In the genomic region with DNA sequence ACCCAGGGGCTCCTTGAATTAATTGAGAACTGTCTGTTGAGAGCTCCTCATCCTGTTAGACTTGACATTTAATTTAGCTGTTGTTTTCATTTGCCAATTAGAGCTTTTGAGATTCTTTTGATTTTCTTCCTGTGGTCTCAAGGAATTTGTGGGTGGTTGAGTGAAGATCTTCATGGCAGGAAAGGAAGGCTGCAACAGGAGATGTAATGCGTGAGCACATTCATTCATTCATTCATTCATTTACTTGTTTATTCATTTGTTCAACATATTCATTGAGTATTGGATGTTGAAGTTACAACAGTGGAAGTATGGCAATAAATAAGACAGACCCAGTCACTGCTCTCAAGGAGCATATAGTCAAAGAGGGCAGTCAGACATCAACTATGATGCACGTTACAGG, we compare ENCODE assay signal across 19 cellular contexts.
DNase-seq lines count a peak whose midpoint lies in the region; ATAC-seq, FAIRE-seq and TF ChIP-seq lines count a peak whose summit lies in the region.
"Had no signal": no experiment of that assay in that cellular context is flagged by ENCODE, and none has a peak within 500 bp of the region (broad histone marks: within the 10 kb centered on the region; RNA-seq: fewer than 3 reads in every experiment).

No MANE protein-coding gene starts in this region.

- no peaks in the 10 kb centered on the region for H3K9me3 Mint-ChIP-seq in activated CD4-positive, alpha-beta T cell treated with anti-CD3 and anti-CD28 coated beads for 36 hours (ENCODE audit: low read depth)
- H3K9me3 Mint-ChIP-seq in IgD-negative memory B cell: no peaks in the 10 kb centered on the region

- H3K36me3 ChIP-seq in GM12878 (ENCODE audit: control insufficient read depth in 2 of 2, insufficient read depth in 2 of 2, low read length in 1 of 2) (peaks cover 0 to 11% of the 10 kb centered on the region in 2 experiments; a peak in 3 of 4 replicates), rectal smooth muscle tissue (ENCODE audit: control insufficient read depth, insufficient read depth, low read length) (no peaks in the 10 kb centered on the region), transverse colon (no peaks in the 10 kb centered on the region), PC-3 (ENCODE audit: low read depth, low read length) (no peaks in the 10 kb centered on the region), gastrocnemius medialis (no peaks in the 10 kb centered on the region)
- H3K36me3 ChIP-seq: BLaER1 treated with 17β-estradiol and CSF1 and Interleukin-3, amounts not matched to agents 10 nM and 100 nM had no signal

- no peak for DNase-seq in activated CD4-positive, alpha-beta T cell treated with anti-CD3 and anti-CD28 coated beads for 36 hours
- DNase-seq in activated CD4-positive, alpha-beta T cell treated with anti-CD3 and anti-CD28 coated beads, Interleukin-2, amount 50 U/mL, for 1 hour: no peak
- DNase-seq in GM12878 (ENCODE audit: low read depth, low spot score) (no peak), transverse colon (no peak), PC-3 (no peak), gastrocnemius medialis (no peak)
- DNase-seq: Calu3, NCI-H1417, NCI-H1930, NCI-H2171 treated with DMSO at 0.1 percent for 48 hours, NCI-H510A, NCI-H82 had no signal

- H3K9me3 ChIP-seq in GM12878 (replicated peaks; ENCODE audit: control insufficient read depth, insufficient read depth, low read length): no peaks in the 10 kb centered on the region
- H3K9me3 ChIP-seq in transverse colon: no peaks in the 10 kb centered on the region
- H3K9me3 ChIP-seq in PC-3 (ENCODE audit: low read length): no peaks in the 10 kb centered on the region
- no peaks in the 10 kb centered on the region for H3K9me3 ChIP-seq in gastrocnemius medialis
- H3K9me3 ChIP-seq: BLaER1 treated with 17β-estradiol and CSF1 and Interleukin-3, amounts not matched to agents 10 nM and 100 nM had no signal

- intact Hi-C loops in activated CD4-positive, alpha-beta T cell treated with anti-CD3 and anti-CD28 coated beads for 36 hours (cut with DNase I, micrococcal nuclease): loop anchor here (2.0 to 5.0 kb wide), 6 partner anchors 36 to 356 kb away; partner anchors contain the start of gene NDUFAB1 (in 1 of the 2)
- intact Hi-C loops in GM12878 (cut with micrococcal nuclease; ENCODE audit: unreplicated experiment) (no loop called here), transverse colon (cut with DNase I; ENCODE audit: low total_unique reads) (no loop called here), PC-3 (cut with micrococcal nuclease) (no loop called here), gastrocnemius medialis (cut with DNase I; ENCODE audit: low total_unique reads) (no loop called here)

- H3K9me2 ChIP-seq in PC-3 (replicated peaks; ENCODE audit: low read length): no peaks in the 10 kb centered on the region

- H3K4me3 ChIP-seq in GM12878 (no peak overlapping the region), rectal smooth muscle tissue (ENCODE audit: low read length) (no peak overlapping the region), transverse colon (no peak overlapping the region), PC-3 (ENCODE audit: low read length) (no peak overlapping the region), gastrocnemius medialis (no peak overlapping the region)
- H3K4me3 ChIP-seq: BLaER1 treated with 17β-estradiol and CSF1 and Interleukin-3, amounts not matched to agents 10 nM and 100 nM had no signal

- H4K20me1 ChIP-seq in GM12878 (ENCODE audit: control insufficient read depth, insufficient read depth) (peaks cover 3% of the 10 kb centered on the region; the same call in 1 of the 2 replicates), PC-3 (ENCODE audit: low read length) (no peaks in the 10 kb centered on the region)

- peaks cover 6% of the 10 kb centered on the region for H3K36me3 Mint-ChIP-seq in activated CD4-positive, alpha-beta T cell treated with anti-CD3 and anti-CD28 coated beads for 36 hours (ENCODE audit: low read depth)
- H3K36me3 Mint-ChIP-seq in IgD-negative memory B cell: peaks cover 7% of the 10 kb centered on the region

- WGBS in GM12878 (ENCODE audit: insufficient coverage, insufficient replicate concordance, low lambda C conversion rate, missing lambda C conversion rate): 100% methylated on average over 2 of the region's 2 CpGs
- WGBS in transverse colon (ENCODE audit: low coverage in 1 of 2), 2 donors: 80 to 83% methylated on average over 2 of the region's 2 CpGs

- TF ChIP-seq RAD21 in GM12878 (IDR thresholded peaks at IDR 0.05; ENCODE audit: insufficient read depth, low read depth, low read length): no peak

- no peak for TF ChIP-seq CTCF in GM12878 (IDR thresholded peaks at IDR 0.05 in 2 of 3, conservative IDR thresholded peaks at IDR 0.05 in 1 of 3; ENCODE audit: control insufficient read depth in 2 of 3, extremely low read depth in 1 of 3, insufficient read depth in 1 of 3, low read depth in 3 of 3, low read length in 3 of 3)
- TF ChIP-seq CTCF in transverse colon (IDR thresholded peaks at IDR 0.05): no peak
- TF ChIP-seq CTCF in PC-3 (conservative IDR thresholded peaks at IDR 0.05; ENCODE audit: low read depth, low read length): no peak
- TF ChIP-seq CTCF in gastrocnemius medialis (IDR thresholded peaks at IDR 0.05 in 4 of 5, conservative IDR thresholded peaks at IDR 0.05 in 1 of 5): no peak

- H3K27me3 ChIP-seq in GM12878 (replicated peaks in 1 of 2; ENCODE audit: control insufficient read depth in 2 of 2, insufficient read depth in 2 of 2, low read length in 1 of 2): no peaks in the 10 kb centered on the region
- no peaks in the 10 kb centered on the region for H3K27me3 ChIP-seq in rectal smooth muscle tissue (ENCODE audit: control insufficient read depth, insufficient read depth, low read length)
- no peaks in the 10 kb centered on the region for H3K27me3 ChIP-seq in transverse colon
- H3K27me3 ChIP-seq in PC-3 (ENCODE audit: low read length): peaks cover 16% of the 10 kb centered on the region; the same call in 1 of the 2 replicates
- H3K27me3 ChIP-seq in gastrocnemius medialis: peaks cover 0 to 2% (median 0%) of the 10 kb centered on the region in 3 donors
- H3K27me3 ChIP-seq: BLaER1 treated with 17β-estradiol and CSF1 and Interleukin-3, amounts not matched to agents 10 nM and 100 nM had no signal

- no peak for TF ChIP-seq POLR2A in GM12878 (IDR thresholded peaks at IDR 0.05; ENCODE audit: low read depth, low read length)
- no peak for TF ChIP-seq POLR2A in transverse colon (IDR thresholded peaks at IDR 0.05)
- TF ChIP-seq POLR2A in gastrocnemius medialis (IDR thresholded peaks at IDR 0.05): no peak

- H3K4me1 ChIP-seq in GM12878 (ENCODE audit: control insufficient read depth, insufficient read depth, low read length): peaks cover 35% of the 10 kb centered on the region
- peaks cover 10% of the 10 kb centered on the region for H3K4me1 ChIP-seq in rectal smooth muscle tissue (ENCODE audit: control insufficient read depth, insufficient read depth, low read length)
- H3K4me1 ChIP-seq in transverse colon: peaks cover 0 to 25% (median 4%) of the 10 kb centered on the region in 4 donors
- no peaks in the 10 kb centered on the region for H3K4me1 ChIP-seq in PC-3 (ENCODE audit: insufficient read depth, low read length)
- H3K4me1 ChIP-seq in gastrocnemius medialis: no peaks in the 10 kb centered on the region

- CTCF ChIA-PET in activated CD4-positive, alpha-beta T cell treated with anti-CD3 and anti-CD28 coated beads for 36 hours (lab: Charles Lee): interaction anchor here (1.6 kb wide), 1 partner anchor 19 kb away, joined by 6 read pairs; no protein-coding TSS in a partner anchor
- CTCF ChIA-PET in GM12878 (lab: Yijun Ruan, JAX): interaction anchor here (0.7 to 2.2 kb wide), 4 partner anchors 9 to 73 kb away, joined by 3 to 7 read pairs (median 4); no protein-coding TSS in a partner anchor
- CTCF ChIA-PET in PC-3 (lab: Charles Lee): no interaction called here

- no peaks in the 10 kb centered on the region for H3F3A ChIP-seq in PC-3 (ENCODE audit: low read length, unreplicated experiment)

- H3K4me3 Mint-ChIP-seq in activated CD4-positive, alpha-beta T cell treated with anti-CD3 and anti-CD28 coated beads for 36 hours: no peak overlapping the region
- H3K4me3 Mint-ChIP-seq in IgD-negative memory B cell: peak overlapping the region in 3 of 4 donors; percentile 34 to 70 (median 63)

- no TSS peak for BruUV-seq in GM12878 (replicated peaks; lab: Mats Ljungman, UMichigan)
- no TSS peak for BruUV-seq in PC-3 (replicated peaks; lab: Mats Ljungman, UMichigan)

- POLR2A ChIA-PET in activated CD4-positive, alpha-beta T cell treated with anti-CD3 and anti-CD28 coated beads for 36 hours (lab: Charles Lee): no interaction called here
- POLR2A ChIA-PET in GM12878 (lab: Charles Lee) (no interaction called here), PC-3 (lab: Charles Lee; ENCODE audit: unreplicated experiment) (no interaction called here)

- SMC1A ChIA-PET in GM12878 (lab: Charles Lee; ENCODE audit: uncharacterized antibody, unreplicated experiment): interaction anchor here (0.7 to 2.4 kb wide), 5 partner anchors 17 to 148 kb away, joined by 3 to 9 read pairs (median 5); no protein-coding TSS in a partner anchor

- H3K9ac ChIP-seq in GM12878 (ENCODE audit: control insufficient read depth, insufficient read depth, low read length) (no peak overlapping the region), rectal smooth muscle tissue (ENCODE audit: low read length) (no peak overlapping the region), PC-3 (ENCODE audit: low read length) (no peak overlapping the region)
- H3K9ac ChIP-seq: BLaER1 treated with 17β-estradiol and CSF1 and Interleukin-3, amounts not matched to agents 10 nM and 100 nM had no signal

- H2AFZ ChIP-seq in GM12878 (ENCODE audit: control insufficient read depth, low read depth, low read length) (no peak overlapping the region), PC-3 (ENCODE audit: low read length) (no peak overlapping the region)

- no peaks in the 10 kb centered on the region for H3K27me3 Mint-ChIP-seq in activated CD4-positive, alpha-beta T cell treated with anti-CD3 and anti-CD28 coated beads for 36 hours
- no peaks in the 10 kb centered on the region for H3K27me3 Mint-ChIP-seq in IgD-negative memory B cell

- FAIRE-seq in GM12878 (lab: Jason Lieb, UNC): no peak
- FAIRE-seq: H1 had no signal

- H3K4me1 Mint-ChIP-seq in activated CD4-positive, alpha-beta T cell treated with anti-CD3 and anti-CD28 coated beads for 36 hours: peaks cover 78% of the 10 kb centered on the region
- H3K4me1 Mint-ChIP-seq in IgD-negative memory B cell: peaks cover 71 to 76% (median 72%) of the 10 kb centered on the region in 3 donors

- in situ Hi-C loops in GM12878 (cut with MboI): no loop called here
- in situ Hi-C loops in transverse colon (cut with MboI; ENCODE audit: low pct_ligation_motif_present in 1 of 4, low pct_unique_long_range_greater_than_20kb in 1 of 4, low sequenced_read_pairs in 3 of 4): no loop called here
- in situ Hi-C loops in gastrocnemius medialis (cut with MboI; ENCODE audit: low sequenced_read_pairs in 4 of 4): no loop called here

- H3K79me2 ChIP-seq in GM12878 (ENCODE audit: control insufficient read depth, insufficient read depth, low read length) (peaks cover 41% of the 10 kb centered on the region), PC-3 (ENCODE audit: low read length) (no peaks in the 10 kb centered on the region)

- H3K27ac ChIP-seq in GM12878 (ENCODE audit: control insufficient read depth, insufficient read depth): no peak overlapping the region
- peak overlapping the region; percentile 72 for H3K27ac ChIP-seq in rectal smooth muscle tissue (ENCODE audit: low read depth, low read length)
- H3K27ac ChIP-seq in transverse colon: no peak overlapping the region
- H3K27ac ChIP-seq in PC-3 (ENCODE audit: low read length): no peak overlapping the region
- no peak overlapping the region for H3K27ac ChIP-seq in gastrocnemius medialis
- H3K27ac ChIP-seq: 22Rv1; BLaER1 treated with 17β-estradiol and CSF1 and Interleukin-3, amounts not matched to agents 10 nM and 100 nM had no signal

- RAD21 ChIA-PET in GM12878 (lab: Charles Lee; ENCODE audit: unreplicated experiment): interaction anchor here (0.6 to 1.4 kb wide), 2 partner anchors 60 to 438 kb away, joined by 3 to 5 read pairs; no protein-coding TSS in a partner anchor

- no peak for ATAC-seq in activated CD4-positive, alpha-beta T cell treated with anti-CD3 and anti-CD28 coated beads for 36 hours
- ATAC-seq in GM12878: no peak
- no peak for ATAC-seq in PC-3
- no peak for ATAC-seq in gastrocnemius medialis
- ATAC-seq: Panc1, Right ventricle myocardium inferior had no signal

- H3K27ac Mint-ChIP-seq in activated CD4-positive, alpha-beta T cell treated with anti-CD3 and anti-CD28 coated beads for 36 hours: peak overlapping the region; percentile 2
- H3K27ac Mint-ChIP-seq in IgD-negative memory B cell: peak overlapping the region; percentile 63 to 87 (median 77)

- H3K4me2 ChIP-seq in GM12878 (ENCODE audit: control insufficient read depth, insufficient read depth): no peak overlapping the region
- no peak overlapping the region for H3K4me2 ChIP-seq in PC-3 (ENCODE audit: low read length)

- TF ChIP-seq EP300 in GM12878 (IDR thresholded peaks at IDR 0.05; ENCODE audit: borderline replicate concordance in 1 of 2, control insufficient read depth in 1 of 2, low read depth in 2 of 2, low read length in 2 of 2) (no peak), transverse colon (IDR thresholded peaks at IDR 0.05; ENCODE audit: low read depth) (no peak)

Comparison
In these comparisons a context has a peak if more than half of its experiments do, and no peak if none do; other contexts are left out.
1. intact Hi-C loops: an anchor here in activated CD4-positive, alpha-beta T cell treated with anti-CD3 and anti-CD28 coated beads for 36 hours (2.0 to 5.0 kb wide); none called in GM12878, transverse colon, PC-3 and gastrocnemius medialis.